ENCODE assay signal across 25 cellular contexts in the genomic region with DNA sequence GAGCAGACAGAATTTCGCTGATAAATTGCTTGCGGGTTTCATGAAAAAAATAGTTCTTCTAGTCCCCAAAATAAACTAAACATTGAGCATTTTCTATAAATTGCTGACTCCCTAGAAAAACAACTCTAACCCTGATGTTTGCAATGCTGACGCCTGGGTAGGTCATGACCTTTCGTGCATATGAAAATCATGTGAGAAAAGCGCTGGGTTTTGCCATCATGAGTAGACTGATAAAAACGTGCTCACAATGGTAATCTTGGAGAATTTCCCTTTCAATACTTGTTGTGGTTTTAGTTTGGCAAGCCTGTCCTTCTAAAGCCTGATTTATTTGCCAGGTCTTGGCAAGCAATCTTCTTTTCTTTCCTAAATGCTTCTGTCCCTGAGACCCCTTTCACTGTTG. TPM values are rescaled to one million over a fixed set of nuclear protein-coding genes. Genes with fewer than 3 reads are reported as not detected.
DNase-seq lines count a peak whose midpoint lies in the region; ATAC-seq, FAIRE-seq and TF ChIP-seq lines count a peak whose summit lies in the region.
"Had no signal": no experiment of that assay in that cellular context is flagged by ENCODE, and none has a peak within 500 bp of the region (broad histone marks: within the 10 kb centered on the region; RNA-seq: fewer than 3 reads in every experiment).

No MANE protein-coding gene starts in this region.

- no peak for ATAC-seq in HepG2
- ATAC-seq in HG03354 (IDR thresholded peaks at IDR 0.05; ENCODE audit: poor library complexity, severe bottlenecking, unreplicated experiment): no peak
- no peak for ATAC-seq in GM18505 (IDR thresholded peaks at IDR 0.05; ENCODE audit: unreplicated experiment)
- no peak for ATAC-seq in GM18858 (IDR thresholded peaks at IDR 0.05; ENCODE audit: unreplicated experiment)
- ATAC-seq: activated CD4-positive, CD25-positive, alpha-beta regulatory T cell treated with anti-CD3 and anti-CD28 coated beads, Interleukin-2, amount 50 U/mL, for 24 hours; activated CD8-positive, alpha-beta T cell treated with anti-CD3 and anti-CD28 coated beads for 36 hours had no signal

- H3K36me3 ChIP-seq in ACC112 (ENCODE audit: insufficient read depth, low read length) (no peaks in the 10 kb centered on the region), MM.1S (replicated peaks; ENCODE audit: insufficient read depth, low read length) (no peaks in the 10 kb centered on the region), HepG2 (replicated peaks in 1 of 2; ENCODE audit: control insufficient read depth in 1 of 2, insufficient read depth in 2 of 2, low read length in 2 of 2) (no peaks in the 10 kb centered on the region)
- H3K36me3 ChIP-seq: right atrium auricular region had no signal

- H3K27me3 Mint-ChIP-seq in dendritic cell treated with granulocyte-macrophage colony-stimulating factor and Interleukin-4, amounts not matched to agents 40 ng/mL and 50 ng/mL, for 4 days: no peaks in the 10 kb centered on the region

- H3K4me3 ChIP-seq in ACC112 (ENCODE audit: low read depth, low read length) (no peak overlapping the region), MM.1S (ENCODE audit: low read length) (no peak overlapping the region), HepG2 (replicated peaks in 1 of 3; ENCODE audit: insufficient read depth in 1 of 3, low read depth in 2 of 3, low read length in 3 of 3) (no peak overlapping the region)
- H3K4me3 ChIP-seq: right atrium auricular region had no signal

- POLR2A ChIA-PET in HepG2 (lab: Yijun Ruan, JAX): interaction anchor here (1.5 kb wide), 1 partner anchor 16 kb away, joined by 3 read pairs; no protein-coding TSS in a partner anchor

- TF ChIP-seq EP300 in HepG2 (IDR thresholded peaks at IDR 0.05; ENCODE audit: low read depth in 2 of 2, low read length in 2 of 2): no peak
- TF ChIP-seq EP300 in HepG2 (CRISPR knock-in tag; IDR thresholded peaks at IDR 0.05; ENCODE audit: borderline replicate concordance): no peak

- TF ChIP-seq POLR2A in HepG2 (IDR thresholded peaks at IDR 0.05; ENCODE audit: insufficient read depth in 1 of 2, low read depth in 2 of 2, low read length in 2 of 2): no peak
- no peak for TF ChIP-seq POLR2A in GM18505 (IDR thresholded peaks at IDR 0.05; ENCODE audit: borderline replicate concordance, extremely low read depth, insufficient read depth, insufficient read length)

- no TSS peak for BruUV-seq in HepG2 (replicated peaks; lab: Mats Ljungman, UMichigan)

- H4K20me1 ChIP-seq in MM.1S (ENCODE audit: insufficient read depth, low read length): no peaks in the 10 kb centered on the region
- H4K20me1 ChIP-seq in HepG2 (ENCODE audit: insufficient read depth, low read length): no peaks in the 10 kb centered on the region

- H3K4me2 ChIP-seq in MM.1S (ENCODE audit: low read depth, low read length) (no peak overlapping the region), HepG2 (ENCODE audit: low read depth, low read length) (no peak overlapping the region)

- TF ChIP-seq CTCF in MM.1S (IDR thresholded peaks at IDR 0.05; ENCODE audit: low read length): no peak
- TF ChIP-seq CTCF in HepG2 (CRISPR knock-in tag; IDR thresholded peaks at IDR 0.05): no peak

- H3K27ac Mint-ChIP-seq in dendritic cell treated with granulocyte-macrophage colony-stimulating factor and Interleukin-4, amounts not matched to agents 40 ng/mL and 50 ng/mL, for 4 days: peak overlapping the region; percentile 84
- H3K27ac Mint-ChIP-seq: activated CD8-positive, alpha-beta T cell treated with anti-CD3 and anti-CD28 coated beads for 36 hours; memory B cell had no signal

- H3K9ac ChIP-seq in MM.1S (ENCODE audit: low read length) (no peak overlapping the region), HepG2 (ENCODE audit: insufficient read depth, low read depth, low read length) (no peak overlapping the region)

- H3K27ac ChIP-seq in ACC112 (ENCODE audit: low read depth, low read length): peak overlapping the region; percentile 33; the same call in 1 of the 2 replicates
- no peak overlapping the region for H3K27ac ChIP-seq in MM.1S (ENCODE audit: low read length)
- H3K27ac ChIP-seq in HepG2 (ENCODE audit: extremely low read length, insufficient read depth, low read length): no peak overlapping the region
- H3K27ac ChIP-seq: HL-60, right atrium auricular region had no signal

- peaks cover 61% of the 10 kb centered on the region for H3K4me1 Mint-ChIP-seq in dendritic cell treated with granulocyte-macrophage colony-stimulating factor and Interleukin-4, amounts not matched to agents 40 ng/mL and 50 ng/mL, for 4 days (ENCODE audit: low read depth)

- no peak for TF ChIP-seq RAD21 in HepG2 (CRISPR knock-in tag; IDR thresholded peaks at IDR 0.05)

- no peaks in the 10 kb centered on the region for H3K9me3 Mint-ChIP-seq in dendritic cell treated with granulocyte-macrophage colony-stimulating factor and Interleukin-4, amounts not matched to agents 40 ng/mL and 50 ng/mL, for 4 days
- H3K9me3 Mint-ChIP-seq: activated CD8-positive, alpha-beta T cell treated with anti-CD3 and anti-CD28 coated beads for 36 hours; IgD-negative memory B cell; memory B cell had no signal

- no peak for FAIRE-seq in HepG2 (lab: Jason Lieb, UNC)

- H3K9me3 ChIP-seq in MM.1S (replicated peaks; ENCODE audit: insufficient read depth, low read length): no peaks in the 10 kb centered on the region
- no peaks in the 10 kb centered on the region for H3K9me3 ChIP-seq in HepG2 (ENCODE audit: low read length)
- H3K9me3 ChIP-seq: right atrium auricular region had no signal

- no peaks in the 10 kb centered on the region for H3K79me2 ChIP-seq in ACC112 (ENCODE audit: control insufficient read depth, insufficient read depth, low read length, unreplicated experiment)
- no peaks in the 10 kb centered on the region for H3K79me2 ChIP-seq in MM.1S (ENCODE audit: low read length)
- no peaks in the 10 kb centered on the region for H3K79me2 ChIP-seq in HepG2 (ENCODE audit: insufficient read depth, low read length)

- CTCF ChIA-PET in HepG2 (lab: Yijun Ruan, JAX; ENCODE audit: low intra/inter-chr PET ratio, low total read pairs): no interaction called here

- H3K4me3 Mint-ChIP-seq in dendritic cell treated with granulocyte-macrophage colony-stimulating factor and Interleukin-4, amounts not matched to agents 40 ng/mL and 50 ng/mL, for 4 days: peak overlapping the region; percentile 41
- H3K4me3 Mint-ChIP-seq: activated CD8-positive, alpha-beta T cell treated with anti-CD3 and anti-CD28 coated beads for 36 hours; memory B cell had no signal

- H2AFZ ChIP-seq in ACC112 (ENCODE audit: low read length, unreplicated experiment): no peak overlapping the region
- no peak overlapping the region for H2AFZ ChIP-seq in MM.1S (ENCODE audit: low read length)
- no peak overlapping the region for H2AFZ ChIP-seq in HepG2 (ENCODE audit: low read length)

- 65% methylated on average over 6 of the region's 6 CpGs for whole genome bisulfite sequencing in HepG2 (ENCODE audit: low lambda C conversion rate)

- H3K27me3 ChIP-seq in ACC112 (ENCODE audit: insufficient read depth, low read length): peaks cover 13% of the 10 kb centered on the region; the same call in 1 of the 2 replicates
- H3K27me3 ChIP-seq in MM.1S (replicated peaks; ENCODE audit: insufficient read depth, low read length): peaks cover 76% of the 10 kb centered on the region
- H3K27me3 ChIP-seq in HepG2 (ENCODE audit: control insufficient read depth in 1 of 2, insufficient read depth in 2 of 2, low read length in 2 of 2): no peaks in the 10 kb centered on the region
- H3K27me3 ChIP-seq: right atrium auricular region had no signal

- no peaks in the 10 kb centered on the region for H3K9me2 ChIP-seq in MM.1S (replicated peaks; ENCODE audit: insufficient read depth, low read length)

- H3F3A ChIP-seq in MM.1S (ENCODE audit: insufficient read depth, low read length): no peaks in the 10 kb centered on the region; the same call in 1 of the 2 replicates

- in situ Hi-C loops in HepG2 (cut with HindIII; ENCODE audit: extremely low pct_ligation_motif_present, low pct_unique_long_range_greater_than_20kb): no loop called here

- DNase-seq in MM.1S (peak; percentile 19), HepG2 (ENCODE audit: low spot score) (no peak), NCI-H2107 (lab: John Stamatoyannopoulos, UW) (no peak)
- DNase-seq: activated CD8-positive, alpha-beta T cell treated with anti-CD3 and anti-CD28 coated beads for 36 hours; activated gamma-delta T cell treated with Interleukin-2 at 50 U/mL for 16 hours; C1 segment of cervical spinal cord; erythroblast; NCI-H1694 treated with DMSO at 0.1 percent for 48 hours; NCI-H69; SHP77; stimulated activated CD4-positive, alpha-beta T cell treated with anti-CD3 and anti-CD28 coated beads, Interleukin-15, amount 100 ng/mL, for 24 hours; SW 1271 had no signal

- intact Hi-C loops in dendritic cell treated with granulocyte-macrophage colony-stimulating factor and Interleukin-4, amounts not matched to agents 40 ng/mL and 50 ng/mL, for 4 days (cut with micrococcal nuclease): no loop called here
- intact Hi-C loops in HepG2 (cut with micrococcal nuclease; ENCODE audit: unreplicated experiment): no loop called here

- H3K4me1 ChIP-seq in ACC112 (ENCODE audit: control insufficient read depth, insufficient read depth, low read length, unreplicated experiment): peaks cover 8% of the 10 kb centered on the region
- peaks cover 5% of the 10 kb centered on the region; the same call in 1 of the 2 replicates for H3K4me1 ChIP-seq in MM.1S (ENCODE audit: low read length)
- peaks cover 36% of the 10 kb centered on the region for H3K4me1 ChIP-seq in HepG2 (ENCODE audit: insufficient read depth, low read length)
- H3K4me1 ChIP-seq: right atrium auricular region had no signal

- peaks cover 17% of the 10 kb centered on the region for H3K36me3 Mint-ChIP-seq in dendritic cell treated with granulocyte-macrophage colony-stimulating factor and Interleukin-4, amounts not matched to agents 40 ng/mL and 50 ng/mL, for 4 days (ENCODE audit: low read depth)
- H3K36me3 Mint-ChIP-seq: IgD-negative memory B cell, memory B cell had no signal

RNA-seq across cellular contexts. Expression of a gene that starts 4.0 kb away (rescaled TPM):
- not detected in 2 replicates for total RNA-seq in HepG2 (2016; rRNA removed; fragmentation: Illumina TruSeq; extraction: Trizol)
- total RNA-seq in HepG2 (2016; cell fraction: cytosol; rRNA removed; fragmentation: Illumina TruSeq; extraction: Trizol; ENCODE audit: low read depth): not detected in 2 replicates
- 0.06 TPM in 1 of 2 replicates, not detected in the other for total RNA-seq in HepG2 (2016; cell fraction: insoluble cytoplasmic fraction; rRNA removed; fragmentation: Illumina TruSeq; extraction: Trizol)
- total RNA-seq in HepG2 (2016; cell fraction: membrane; rRNA removed; fragmentation: Illumina TruSeq; extraction: Trizol): not detected in 2 replicates
- total RNA-seq in HepG2 (2016; cell fraction: nucleus; rRNA removed; fragmentation: Illumina TruSeq; extraction: Trizol): 0.19 TPM in 1 of 2 replicates, not detected in the other
- 0.33 and 0.65 TPM in 2 replicates for polyA plus RNA-seq in HepG2 (2011; rRNA removed)
- polyA plus RNA-seq in HepG2 (2011; cell fraction: cytosol; rRNA removed): 0.08 and 0.14 TPM in 2 replicates
- polyA plus RNA-seq in HepG2 (2011; cell fraction: nucleus; rRNA removed): 1.3 and 2.4 TPM in 2 replicates
- 0.35 and 0.48 TPM in 2 replicates for polyA plus RNA-seq in HepG2 (2012)
- not detected in 2 replicates for polyA plus RNA-seq in HepG2 (2016; cell fraction: cytosol; fragmentation: Illumina TruSeq; extraction: Trizol; ENCODE audit: low read depth)
- not detected in 2 replicates for polyA plus RNA-seq in HepG2 (2016; cell fraction: insoluble cytoplasmic fraction; fragmentation: Illumina TruSeq; extraction: Trizol; ENCODE audit: low read depth)
- polyA plus RNA-seq in HepG2 (2016; cell fraction: membrane; fragmentation: Illumina TruSeq; extraction: Trizol; ENCODE audit: low read depth): not detected in 2 replicates
- polyA plus RNA-seq in HepG2 (2016; cell fraction: nucleus; fragmentation: Illumina TruSeq; extraction: Trizol; ENCODE audit: insufficient read depth, low read depth): 0.68 and 0.90 TPM in 2 replicates
- 0.18 TPM in 1 of 2 replicates, not detected in the other for polyA minus RNA-seq in HepG2 (2011; rRNA and poly(A)+ RNA removed; ENCODE audit: low replicate concordance)
- polyA minus RNA-seq in HepG2 (2011; cell fraction: cytosol; rRNA and poly(A)+ RNA removed): not detected in 2 replicates
- polyA minus RNA-seq in HepG2 (2011; cell fraction: nucleus; rRNA and poly(A)+ RNA removed): 0.64 and 1.2 TPM in 2 replicates
- total RNA-seq: activated CD8-positive, alpha-beta T cell treated with anti-CD3 and anti-CD28 coated beads for 36 hours; H4; kidney epithelial cell; osteoblast had no signal
- polyA plus RNA-seq: IgD-negative memory B cell had no signal

RNA-seq across cellular contexts. Expression of a gene that starts 30.6 kb away (rescaled TPM):
- total RNA-seq in HepG2 (2016; rRNA removed; fragmentation: Illumina TruSeq; extraction: Trizol): 142 and 320 TPM in 2 replicates
- total RNA-seq in HepG2 (2016; cell fraction: cytosol; rRNA removed; fragmentation: Illumina TruSeq; extraction: Trizol; ENCODE audit: low read depth): 153 and 157 TPM in 2 replicates
- total RNA-seq in HepG2 (2016; cell fraction: insoluble cytoplasmic fraction; rRNA removed; fragmentation: Illumina TruSeq; extraction: Trizol): 137 and 326 TPM in 2 replicates
- 154 and 165 TPM in 2 replicates for total RNA-seq in HepG2 (2016; cell fraction: membrane; rRNA removed; fragmentation: Illumina TruSeq; extraction: Trizol)
- 251 and 289 TPM in 2 replicates for total RNA-seq in HepG2 (2016; cell fraction: nucleus; rRNA removed; fragmentation: Illumina TruSeq; extraction: Trizol)
- 754 and 762 TPM in 2 replicates for polyA plus RNA-seq in HepG2 (2011; rRNA removed)
- 620 and 780 TPM in 2 replicates for polyA plus RNA-seq in HepG2 (2011; cell fraction: cytosol; rRNA removed)
- polyA plus RNA-seq in HepG2 (2011; cell fraction: nucleus; rRNA removed): 692 and 800 TPM in 2 replicates
- 341 and 394 TPM in 2 replicates for polyA plus RNA-seq in HepG2 (2012)
- 194 and 207 TPM in 2 replicates for polyA plus RNA-seq in HepG2 (2016; cell fraction: cytosol; fragmentation: Illumina TruSeq; extraction: Trizol; ENCODE audit: low read depth)
- 170 and 186 TPM in 2 replicates for polyA plus RNA-seq in HepG2 (2016; cell fraction: insoluble cytoplasmic fraction; fragmentation: Illumina TruSeq; extraction: Trizol; ENCODE audit: low read depth)
- 175 and 177 TPM in 2 replicates for polyA plus RNA-seq in HepG2 (2016; cell fraction: membrane; fragmentation: Illumina TruSeq; extraction: Trizol; ENCODE audit: low read depth)
- polyA plus RNA-seq in HepG2 (2016; cell fraction: nucleus; fragmentation: Illumina TruSeq; extraction: Trizol; ENCODE audit: insufficient read depth, low read depth): 623 and 667 TPM in 2 replicates
- 371 TPM in 1 of 2 replicates, not detected in the other for polyA minus RNA-seq in HepG2 (2011; rRNA and poly(A)+ RNA removed; ENCODE audit: low replicate concordance)
- polyA minus RNA-seq in HepG2 (2011; cell fraction: cytosol; rRNA and poly(A)+ RNA removed): 131 TPM in 2 replicates
- 102 and 109 TPM in 2 replicates for polyA minus RNA-seq in HepG2 (2011; cell fraction: nucleus; rRNA and poly(A)+ RNA removed)
- total RNA-seq: activated CD8-positive, alpha-beta T cell treated with anti-CD3 and anti-CD28 coated beads for 36 hours; kidney epithelial cell had no signal

RNA-seq across cellular contexts. Expression of a gene that starts 40.2 kb away (rescaled TPM):
- not detected in 2 replicates for total RNA-seq in HepG2 (2016; rRNA removed; fragmentation: Illumina TruSeq; extraction: Trizol)
- not detected in 2 replicates for total RNA-seq in HepG2 (2016; cell fraction: cytosol; rRNA removed; fragmentation: Illumina TruSeq; extraction: Trizol; ENCODE audit: low read depth)
- not detected in 2 replicates for total RNA-seq in HepG2 (2016; cell fraction: insoluble cytoplasmic fraction; rRNA removed; fragmentation: Illumina TruSeq; extraction: Trizol)
- not detected in 2 replicates for total RNA-seq in HepG2 (2016; cell fraction: membrane; rRNA removed; fragmentation: Illumina TruSeq; extraction: Trizol)
- total RNA-seq in HepG2 (2016; cell fraction: nucleus; rRNA removed; fragmentation: Illumina TruSeq; extraction: Trizol): not detected in 2 replicates
- not detected in 2 replicates for polyA plus RNA-seq in HepG2 (2011; rRNA removed)
- polyA plus RNA-seq in HepG2 (2011; cell fraction: cytosol; rRNA removed): not detected in 2 replicates
- polyA plus RNA-seq in HepG2 (2011; cell fraction: nucleus; rRNA removed): not detected in 2 replicates
- polyA plus RNA-seq in HepG2 (2012): 0.27 and 0.29 TPM in 2 replicates
- not detected in 2 replicates for polyA plus RNA-seq in HepG2 (2016; cell fraction: cytosol; fragmentation: Illumina TruSeq; extraction: Trizol; ENCODE audit: low read depth)
- polyA plus RNA-seq in HepG2 (2016; cell fraction: insoluble cytoplasmic fraction; fragmentation: Illumina TruSeq; extraction: Trizol; ENCODE audit: low read depth): not detected in 2 replicates
- polyA plus RNA-seq in HepG2 (2016; cell fraction: membrane; fragmentation: Illumina TruSeq; extraction: Trizol; ENCODE audit: low read depth): not detected in 2 replicates
- polyA plus RNA-seq in HepG2 (2016; cell fraction: nucleus; fragmentation: Illumina TruSeq; extraction: Trizol; ENCODE audit: insufficient read depth, low read depth): not detected in 2 replicates
- polyA minus RNA-seq in HepG2 (2011; rRNA and poly(A)+ RNA removed; ENCODE audit: low replicate concordance): not detected in 2 replicates
- polyA minus RNA-seq in HepG2 (2011; cell fraction: cytosol; rRNA and poly(A)+ RNA removed): not detected in 2 replicates
- not detected in 2 replicates for polyA minus RNA-seq in HepG2 (2011; cell fraction: nucleus; rRNA and poly(A)+ RNA removed)
- total RNA-seq: H4, kidney epithelial cell had no signal

RNA-seq across cellular contexts. Expression of a gene that starts 48.2 kb away (rescaled TPM):
- 1.9 and 3.0 TPM in 2 replicates for total RNA-seq in HepG2 (2016; rRNA removed; fragmentation: Illumina TruSeq; extraction: Trizol)
- 0.51 and 0.71 TPM in 2 replicates for total RNA-seq in HepG2 (2016; cell fraction: cytosol; rRNA removed; fragmentation: Illumina TruSeq; extraction: Trizol; ENCODE audit: low read depth)
- total RNA-seq in HepG2 (2016; cell fraction: insoluble cytoplasmic fraction; rRNA removed; fragmentation: Illumina TruSeq; extraction: Trizol): 1.8 and 3.1 TPM in 2 replicates
- total RNA-seq in HepG2 (2016; cell fraction: membrane; rRNA removed; fragmentation: Illumina TruSeq; extraction: Trizol): 1.5 and 1.6 TPM in 2 replicates
- total RNA-seq in HepG2 (2016; cell fraction: nucleus; rRNA removed; fragmentation: Illumina TruSeq; extraction: Trizol): 5.5 and 6.1 TPM in 2 replicates
- polyA plus RNA-seq in HepG2 (2011; rRNA removed): 2.2 and 3.4 TPM in 2 replicates
- 2.1 and 2.2 TPM in 2 replicates for polyA plus RNA-seq in HepG2 (2011; cell fraction: cytosol; rRNA removed)
- polyA plus RNA-seq in HepG2 (2011; cell fraction: nucleus; rRNA removed): 6.8 and 9.2 TPM in 2 replicates
- polyA plus RNA-seq in HepG2 (2012): 5.4 and 8.2 TPM in 2 replicates
- polyA plus RNA-seq in HepG2 (2016; cell fraction: cytosol; fragmentation: Illumina TruSeq; extraction: Trizol; ENCODE audit: low read depth): 0.70 and 1.4 TPM in 2 replicates
- polyA plus RNA-seq in HepG2 (2016; cell fraction: insoluble cytoplasmic fraction; fragmentation: Illumina TruSeq; extraction: Trizol; ENCODE audit: low read depth): 5.9 and 6.3 TPM in 2 replicates
- polyA plus RNA-seq in HepG2 (2016; cell fraction: membrane; fragmentation: Illumina TruSeq; extraction: Trizol; ENCODE audit: low read depth): 1.7 TPM in 2 replicates
- 15.2 and 15.6 TPM in 2 replicates for polyA plus RNA-seq in HepG2 (2016; cell fraction: nucleus; fragmentation: Illumina TruSeq; extraction: Trizol; ENCODE audit: insufficient read depth, low read depth)
- polyA minus RNA-seq in HepG2 (2011; rRNA and poly(A)+ RNA removed; ENCODE audit: low replicate concordance): 4.8 and 7.6 TPM in 2 replicates
- polyA minus RNA-seq in HepG2 (2011; cell fraction: cytosol; rRNA and poly(A)+ RNA removed): 2.9 and 4.4 TPM in 2 replicates
- 3.1 and 5.2 TPM in 2 replicates for polyA minus RNA-seq in HepG2 (2011; cell fraction: nucleus; rRNA and poly(A)+ RNA removed)
